ENCODE assay signal across 8 cellular contexts in the genomic region with DNA sequence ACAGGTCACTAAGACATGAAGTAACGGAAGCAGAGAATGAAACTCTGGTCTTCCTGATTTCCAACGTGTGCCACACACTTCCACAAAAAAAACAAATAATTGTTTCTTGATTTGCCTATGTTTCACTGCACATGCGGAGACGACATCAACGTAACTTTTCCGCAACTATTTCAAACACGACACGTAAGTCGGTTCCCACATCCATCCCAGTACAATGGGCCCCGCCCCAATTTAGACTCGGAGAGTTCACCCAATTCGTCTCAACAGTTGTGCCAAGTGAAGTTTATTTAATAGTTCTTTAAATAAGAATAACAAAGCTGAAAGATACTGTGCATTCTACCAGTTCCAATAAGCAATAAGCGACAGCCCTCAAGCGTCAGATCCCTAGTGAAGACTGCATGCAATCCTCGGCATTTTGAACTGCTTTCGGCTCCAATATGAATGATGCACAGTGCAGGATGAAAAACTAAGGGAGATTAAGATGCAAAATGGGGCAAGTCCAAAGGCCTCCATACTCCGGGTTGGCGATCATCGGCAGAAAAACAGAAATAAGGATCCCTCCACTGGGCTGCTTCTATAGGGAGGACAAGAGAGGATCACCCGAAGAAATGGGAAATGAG. TPM values are rescaled to one million over a fixed set of nuclear protein-coding genes. Genes with fewer than 3 reads are reported as not detected.
DNase-seq lines count a peak whose midpoint lies in the region; ATAC-seq and TF ChIP-seq lines count a peak whose summit lies in the region.

No MANE protein-coding gene starts in this region.

- no peaks in the 10 kb centered on the region for H3K27me3 Mint-ChIP-seq in progenitor cell of endocrine pancreas

- H3K27ac ChIP-seq in HUES6 (ENCODE audit: low read depth, low read length), result peak overlapping the region; percentile 95
- H3K27ac ChIP-seq in heart left ventricle, result peak overlapping the region; percentile 85 to 99 (median 96)

- H3K4me1 ChIP-seq in HUES6 (ENCODE audit: control insufficient read depth, insufficient read depth, low read length) (peaks cover 5% of the 10 kb centered on the region), heart left ventricle (peaks cover 4 to 25% (median 14%) of the 10 kb centered on the region in 12 donors)

- ATAC-seq in heart left ventricle, result peak in 2 of 4 donors; percentile 11 to 12
- no peak for ATAC-seq in GM18867 (IDR thresholded peaks at IDR 0.05; ENCODE audit: unreplicated experiment)

- H3K27me3 ChIP-seq in HUES6 (ENCODE audit: control insufficient read depth, insufficient read depth, low read length) (no peaks in the 10 kb centered on the region), heart left ventricle (no peaks in the 10 kb centered on the region)

- TF ChIP-seq CTCF in heart left ventricle (IDR thresholded peaks at IDR 0.05) (no peak), progenitor cell of endocrine pancreas (IDR thresholded peaks at IDR 0.05; ENCODE audit: unreplicated experiment) (no peak)

- H3K4me3 Mint-ChIP-seq in progenitor cell of endocrine pancreas (ENCODE audit: low read depth), result peak overlapping the region; percentile 99

- intact Hi-C loops in heart left ventricle (cut with DNase I), result loop anchor here in 2 of 10 donors (1.0 to 10.0 kb wide), 2 partner anchors 33 to 383 kb away; partner anchors contain the start of gene FAM161A (in 1 of the 2)

- TF ChIP-seq POLR2A in heart left ventricle (IDR thresholded peaks at IDR 0.05), result no peak

- H3K36me3 Mint-ChIP-seq in progenitor cell of endocrine pancreas (ENCODE audit: insufficient read depth), result peaks cover 7% of the 10 kb centered on the region

- H3K4me1 Mint-ChIP-seq in progenitor cell of endocrine pancreas (ENCODE audit: low read depth), result peaks cover 18% of the 10 kb centered on the region

- no peaks in the 10 kb centered on the region for H3K9me3 Mint-ChIP-seq in progenitor cell of endocrine pancreas (ENCODE audit: low read depth)

- H3K36me3 ChIP-seq in HUES6 (ENCODE audit: control insufficient read depth, insufficient read depth, low read length) (peaks cover 39% of the 10 kb centered on the region), heart left ventricle (peaks cover 0 to 38% (median 25%) of the 10 kb centered on the region in 9 donors)

- H3K4me3 ChIP-seq in HUES6 (ENCODE audit: low read depth, low read length) (peak overlapping the region; percentile 90), heart left ventricle (peak overlapping the region; percentile 53 to 95 (median 84))

- peak overlapping the region; percentile 100 for H3K27ac Mint-ChIP-seq in progenitor cell of endocrine pancreas

- 0 to 1% (median 1%) methylated on average over 20 of the region's 20 CpGs for WGBS in heart left ventricle, 4 donors

- DNase-seq in NCI-H345 treated with DMSO at 0.1 percent for 48 hours (lab: John Stamatoyannopoulos, UW; ENCODE audit: unreplicated experiment) (peak; percentile 52), NCI-H345 (lab: John Stamatoyannopoulos, UW) (no peak), heart left ventricle (no peak), progenitor cell of endocrine pancreas (ENCODE audit: low spot score, unreplicated experiment) (no peak), OCI-M2 (lab: John Stamatoyannopoulos, UW; ENCODE audit: unreplicated experiment) (no peak)
- DNase-seq in activated effector memory CD4-positive, alpha-beta T cell treated with Interleukin-2 at 50 U/mL for 16 hours, result peak; percentile 2

- H3K9ac ChIP-seq in HUES6 (ENCODE audit: low read length), result peak overlapping the region; percentile 98

- H3K9me3 ChIP-seq in HUES6 (ENCODE audit: control insufficient read depth, insufficient read depth, low read depth, low read length) (no peaks in the 10 kb centered on the region), heart left ventricle (no peaks in the 10 kb centered on the region)

RNA-seq across cellular contexts. Expression of gene CCT4, which starts 0.7 kb away (rescaled TPM):
- total RNA-seq in heart left ventricle (100 to 1,000 TPM in 4 of 9 donors, 10 to 100 TPM in 5; 50.1 to 130 (median 96.9) TPM), progenitor cell of endocrine pancreas (166 and 167 TPM in 2 replicates)
- polyA plus RNA-seq in heart left ventricle, result 100 to 1,000 TPM in 1 of 2 donors, 10 to 100 TPM in 1; 42.1 to 170 TPM

RNA-seq across cellular contexts. Expression of gene COMMD1, which starts 17.7 kb away (rescaled TPM):
- 10 to 100 TPM; 50.1 to 79.6 (median 64.2) TPM for total RNA-seq in heart left ventricle
- 10 to 100 TPM; 71.4 to 99.5 TPM for polyA plus RNA-seq in heart left ventricle
- 33.0 and 34.9 TPM in 2 replicates for total RNA-seq in progenitor cell of endocrine pancreas

RNA-seq across cellular contexts. Expression of gene FAM161A, which starts 33.9 kb away (rescaled TPM):
- total RNA-seq in heart left ventricle, result 1 to 10 TPM in 8 of 9 donors, under 1 TPM in 1; 0.56 to 2.9 (median 2.3) TPM
- 1 to 10 TPM in 1 of 2 donors, under 1 TPM in 1; 0.84 to 4.4 TPM for polyA plus RNA-seq in heart left ventricle
- 19.0 and 23.7 TPM in 2 replicates for total RNA-seq in progenitor cell of endocrine pancreas

Comparison
In these comparisons a context has a peak if more than half of its experiments do, and no peak if none do; other contexts are left out.
1. DNase-seq: peak in NCI-H345 treated with DMSO at 0.1 percent for 48 hours (single experiment) and activated effector memory CD4-positive, alpha-beta T cell treated with Interleukin-2 at 50 U/mL for 16 hours (single experiment); none in NCI-H345 (single experiment), heart left ventricle (0 of 5), progenitor cell of endocrine pancreas (single experiment) and OCI-M2 (single experiment).